11 cellular contexts compared by ENCODE assay signal in genomic region chr6:50850223-50850751, GRCh38. TPM values are rescaled to one million over a fixed set of nuclear protein-coding genes. Genes with fewer than 3 reads are reported as not detected.
DNase-seq lines count a peak whose midpoint lies in the region; ATAC-seq and TF ChIP-seq lines count a peak whose summit lies in the region.
"Had no signal": no experiment of that assay in that cellular context is flagged by ENCODE, and none has a peak within 500 bp of the region (broad histone marks: within the 10 kb centered on the region; RNA-seq: fewer than 3 reads in every experiment).

No MANE protein-coding gene starts in this region.

- H4K91ac ChIP-seq in mesenchymal stem cell (ENCODE audit: low read length) = no peak overlapping the region

- no peaks in the 10 kb centered on the region for H3K79me1 ChIP-seq in mesenchymal stem cell (replicated peaks; ENCODE audit: low read length, poor library complexity, severe bottlenecking)

- H3K27me3 ChIP-seq in mesenchymal stem cell (ENCODE audit: control insufficient read depth in 1 of 2, insufficient read depth in 1 of 2, low read length in 2 of 2) = peaks cover 37 to 69% of the 10 kb centered on the region in 2 experiments

- H3K23ac ChIP-seq in mesenchymal stem cell (ENCODE audit: low read length in 2 of 2) = no peak overlapping the region

- H2BK12ac ChIP-seq in mesenchymal stem cell (ENCODE audit: low read length in 2 of 2) = no peak overlapping the region

- ATAC-seq in HG02588 (IDR thresholded peaks at IDR 0.05; ENCODE audit: unreplicated experiment) = no peak
- no peak for ATAC-seq in GM21825 (IDR thresholded peaks at IDR 0.05; ENCODE audit: unreplicated experiment)

- no peak for TF ChIP-seq CTCF in 22Rv1 (IDR thresholded peaks at IDR 0.05)

- H3K14ac ChIP-seq in mesenchymal stem cell (ENCODE audit: low read length in 2 of 2) = no peak overlapping the region

- WGBS in mesenchymal stem cell = 2% methylated on average over 45 of the region's 45 CpGs

- DNase-seq in M059J (ENCODE audit: low read depth) = peak; percentile 75
- DNase-seq in dermis blood vessel endothelial cell = peak; percentile 17
- DNase-seq in mesenchymal stem cell = no peak
- no peak for DNase-seq in SIG-M5 (lab: John Stamatoyannopoulos, UW)
- no peak for DNase-seq in middle frontal gyrus (ENCODE audit: extremely low spot score, low spot score)
- DNase-seq: activated CD4-positive, alpha-beta T cell treated with anti-CD3 and anti-CD28 coated beads for 1 hour; NCI-H226 had no signal

- peak overlapping the region in 1 of 2 experiments; percentile 65 for H3K4me3 ChIP-seq in mesenchymal stem cell (ENCODE audit: insufficient read depth in 1 of 2, low read depth in 1 of 2, low read length in 2 of 2)

- H3K18ac ChIP-seq in mesenchymal stem cell (ENCODE audit: low read depth in 1 of 2, low read length in 2 of 2) = no peak overlapping the region

- no peaks in the 10 kb centered on the region for H3K36me3 ChIP-seq in mesenchymal stem cell (ENCODE audit: control insufficient read depth in 1 of 2, insufficient read depth in 2 of 2, low read depth in 1 of 2, low read length in 2 of 2)

- no peak overlapping the region for H4K8ac ChIP-seq in mesenchymal stem cell (ENCODE audit: low read length)

- no peak overlapping the region for H2AK5ac ChIP-seq in mesenchymal stem cell (ENCODE audit: low read length, severe bottlenecking)

- no peak overlapping the region for H2AFZ ChIP-seq in mesenchymal stem cell (ENCODE audit: low read depth, low read length)

- peaks cover 3% of the 10 kb centered on the region for H3K9me3 ChIP-seq in mesenchymal stem cell (ENCODE audit: control insufficient read depth, low read length)

- H3K27ac ChIP-seq in 22Rv1 = peak overlapping the region; percentile 76
- no peak overlapping the region for H3K27ac ChIP-seq in mesenchymal stem cell (ENCODE audit: low read length, poor library complexity, severe bottlenecking)

- no peak overlapping the region for H2BK120ac ChIP-seq in mesenchymal stem cell (ENCODE audit: low read depth, low read length)

- H2BK5ac ChIP-seq in mesenchymal stem cell (ENCODE audit: low read depth, low read length, poor library complexity, severe bottlenecking) = no peak overlapping the region

- H3K9ac ChIP-seq in mesenchymal stem cell (ENCODE audit: low read length) = no peak overlapping the region

- no peak overlapping the region for H3K4ac ChIP-seq in mesenchymal stem cell (ENCODE audit: low read depth in 1 of 2, low read length in 2 of 2)

- peak overlapping the region; percentile 86 for H3K4me2 ChIP-seq in mesenchymal stem cell (ENCODE audit: low read length, poor library complexity, severe bottlenecking)

- H2BK15ac ChIP-seq in mesenchymal stem cell (ENCODE audit: low read depth, poor library complexity, severe bottlenecking) = no peak overlapping the region

- H3K4me1 ChIP-seq in mesenchymal stem cell (ENCODE audit: control insufficient read depth, insufficient read depth, low read depth, low read length) = peaks cover 20% of the 10 kb centered on the region

RNA-seq across cellular contexts. Expression of gene TFAP2B, which starts 31.6 kb away (rescaled TPM):
- 0.10 TPM in 1 of 2 replicates, not detected in the other for total RNA-seq in M059J (2014; rRNA removed; shearing (Covaris generic))
- under 0.01 TPM in 2 replicates for total RNA-seq in dermis blood vessel endothelial cell
- not detected for polyA plus RNA-seq in mesenchymal stem cell (2013, experiment 1 of 2)
- not detected for polyA plus RNA-seq in mesenchymal stem cell (2013, experiment 2 of 2)
- total RNA-seq: lung microvascular endothelial cell had no signal

Comparison
In these comparisons a context has a peak if more than half of its experiments do, and no peak if none do; other contexts are left out.
1. DNase-seq: peak in M059J (single experiment) and dermis blood vessel endothelial cell (single experiment); none in mesenchymal stem cell (single experiment), SIG-M5 (single experiment) and middle frontal gyrus (single experiment).